ENCODE assay signal across 7 cellular contexts in the genomic region with DNA sequence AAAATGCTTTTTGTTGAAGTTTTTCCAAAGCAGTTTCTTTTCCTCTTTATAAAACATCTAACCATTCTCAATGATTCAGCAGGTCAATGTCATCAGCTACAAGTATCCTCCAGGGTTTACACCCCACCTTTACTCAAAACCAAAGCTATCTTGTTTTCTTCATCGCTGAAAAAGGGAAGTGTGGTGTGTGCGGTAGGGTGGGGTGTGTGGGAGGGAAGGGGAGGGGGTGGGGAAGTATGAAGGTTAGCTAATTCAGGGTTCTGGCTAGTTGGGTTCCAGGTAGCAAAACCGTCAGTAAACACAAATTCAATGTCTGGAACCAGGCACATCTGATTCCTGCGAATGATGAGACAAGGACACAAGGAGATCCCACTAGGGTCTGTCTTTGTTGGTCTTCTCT.
DNase-seq lines count a peak whose midpoint lies in the region; ATAC-seq, FAIRE-seq and TF ChIP-seq lines count a peak whose summit lies in the region.

No MANE protein-coding gene starts in this region.

- 50% methylated on average over 4 of the region's 4 CpGs for WGBS in HepG2 (ENCODE audit: low lambda C conversion rate)

- BruUV-seq in HepG2 (replicated peaks; lab: Mats Ljungman, UMichigan): no TSS peak

- no peak for TF ChIP-seq RAD21 in HepG2 (CRISPR knock-in tag; IDR thresholded peaks at IDR 0.05)

- no peaks in the 10 kb centered on the region for H3K79me2 ChIP-seq in HepG2 (ENCODE audit: insufficient read depth, low read length)

- no peak overlapping the region for H3K27ac ChIP-seq in HepG2 (ENCODE audit: extremely low read length, insufficient read depth, low read length)

- H3K9me3 ChIP-seq in HepG2 (ENCODE audit: low read length): no peaks in the 10 kb centered on the region

- no peaks in the 10 kb centered on the region for H3K9me3 Mint-ChIP-seq in activated CD8-positive, alpha-beta T cell treated with anti-CD3 and anti-CD28 coated beads for 36 hours
- H3K9me3 Mint-ChIP-seq in stimulated activated effector memory CD8-positive, alpha-beta T cell treated with anti-CD3 and anti-CD28 coated beads, Interleukin-12 subunit alpha, Interleukin-12 subunit beta, amount 100 ng/mL, for 72 hours: no peaks in the 10 kb centered on the region
- no peaks in the 10 kb centered on the region for H3K9me3 Mint-ChIP-seq in mesothelial cell of epicardium

- no peaks in the 10 kb centered on the region for H3K36me3 ChIP-seq in HepG2 (replicated peaks in 1 of 2; ENCODE audit: control insufficient read depth in 1 of 2, insufficient read depth in 2 of 2, low read length in 2 of 2)
- no peaks in the 10 kb centered on the region for H3K36me3 ChIP-seq in H7 (replicated peaks; ENCODE audit: control insufficient read depth, insufficient read depth, low read length)

- peak overlapping the region; percentile 13 for H3K4me3 Mint-ChIP-seq in activated CD8-positive, alpha-beta T cell treated with anti-CD3 and anti-CD28 coated beads for 36 hours
- H3K4me3 Mint-ChIP-seq in stimulated activated effector memory CD8-positive, alpha-beta T cell treated with anti-CD3 and anti-CD28 coated beads, Interleukin-12 subunit alpha, Interleukin-12 subunit beta, amount 100 ng/mL, for 72 hours: peak overlapping the region; percentile 1
- no peak overlapping the region for H3K4me3 Mint-ChIP-seq in mesothelial cell of epicardium

- peaks cover 76% of the 10 kb centered on the region for H3K4me1 Mint-ChIP-seq in activated CD8-positive, alpha-beta T cell treated with anti-CD3 and anti-CD28 coated beads for 36 hours (ENCODE audit: low read depth)
- peaks cover 66% of the 10 kb centered on the region for H3K4me1 Mint-ChIP-seq in stimulated activated effector memory CD8-positive, alpha-beta T cell treated with anti-CD3 and anti-CD28 coated beads, Interleukin-12 subunit alpha, Interleukin-12 subunit beta, amount 100 ng/mL, for 72 hours
- H3K4me1 Mint-ChIP-seq in mesothelial cell of epicardium: peaks cover 15% of the 10 kb centered on the region

- H3K4me3 ChIP-seq in HepG2 (replicated peaks in 1 of 3; ENCODE audit: insufficient read depth in 1 of 3, low read depth in 2 of 3, low read length in 3 of 3) (no peak overlapping the region), H7 (ENCODE audit: insufficient read depth, low read depth, low read length) (no peak overlapping the region)

- FAIRE-seq in HepG2 (lab: Jason Lieb, UNC): no peak

- intact Hi-C loops in activated CD8-positive, alpha-beta T cell treated with anti-CD3 and anti-CD28 coated beads for 36 hours (cut with micrococcal nuclease): loop anchor here (5.0 kb wide), 5 partner anchors 93 to 388 kb away; no protein-coding TSS in a partner anchor
- intact Hi-C loops in HepG2 (cut with micrococcal nuclease; ENCODE audit: unreplicated experiment): no loop called here

- DNase-seq in activated CD8-positive, alpha-beta T cell treated with anti-CD3 and anti-CD28 coated beads for 36 hours: peak; percentile 76
- no peak for DNase-seq in stimulated activated effector memory CD8-positive, alpha-beta T cell treated with anti-CD3 and anti-CD28 coated beads, Interleukin-12 subunit alpha, Interleukin-12 subunit beta, amount 100 ng/mL, for 72 hours (ENCODE audit: low spot score in 2 of 2)
- no peak for DNase-seq in mesothelial cell of epicardium (ENCODE audit: low spot score in 2 of 2, unreplicated experiment in 2 of 2)
- no peak for DNase-seq in HepG2 (ENCODE audit: low spot score)
- no peak for DNase-seq in H7

- H3K27me3 Mint-ChIP-seq in activated CD8-positive, alpha-beta T cell treated with anti-CD3 and anti-CD28 coated beads for 36 hours: no peaks in the 10 kb centered on the region
- H3K27me3 Mint-ChIP-seq in mesothelial cell of epicardium (ENCODE audit: low read depth): no peaks in the 10 kb centered on the region

- TF ChIP-seq CTCF in activated CD8-positive, alpha-beta T cell treated with anti-CD3 and anti-CD28 coated beads for 36 hours (IDR thresholded peaks at IDR 0.05): no peak
- TF ChIP-seq CTCF in mesothelial cell of epicardium (IDR thresholded peaks at IDR 0.05; ENCODE audit: unreplicated experiment): no peak
- TF ChIP-seq CTCF in HepG2 (CRISPR knock-in tag; IDR thresholded peaks at IDR 0.05): no peak

- H3K4me1 ChIP-seq in HepG2 (ENCODE audit: insufficient read depth, low read length): no peaks in the 10 kb centered on the region

- no peak overlapping the region for H3K9ac ChIP-seq in HepG2 (ENCODE audit: insufficient read depth, low read depth, low read length)

- no peak overlapping the region for H3K4me2 ChIP-seq in HepG2 (ENCODE audit: low read depth, low read length)

- CTCF ChIA-PET in activated CD8-positive, alpha-beta T cell treated with anti-CD3 and anti-CD28 coated beads for 36 hours (lab: Charles Lee): interaction anchor here (0.8 to 3.0 kb wide), 11 partner anchors 8 to 310 kb away, joined by 3 to 11 read pairs (median 7); no protein-coding TSS in a partner anchor
- CTCF ChIA-PET in HepG2 (lab: Yijun Ruan, JAX; ENCODE audit: low intra/inter-chr PET ratio, low total read pairs): no interaction called here

- H2AFZ ChIP-seq in HepG2 (ENCODE audit: low read length): no peak overlapping the region

- H3K27me3 ChIP-seq in HepG2 (ENCODE audit: control insufficient read depth in 1 of 2, insufficient read depth in 2 of 2, low read length in 2 of 2) (0 out of 5 replicates have a peak, but pooled peaks cover 0 to 8% of the 10 kb centered on the region in 2 experiments), H7 (ENCODE audit: control insufficient read depth, insufficient read depth, low read length) (no peaks in the 10 kb centered on the region)

- no peaks in the 10 kb centered on the region for H4K20me1 ChIP-seq in HepG2 (ENCODE audit: insufficient read depth, low read length)

- no peak for TF ChIP-seq EP300 in HepG2 (IDR thresholded peaks at IDR 0.05; ENCODE audit: low read depth in 2 of 2, low read length in 2 of 2)
- no peak for TF ChIP-seq EP300 in HepG2 (CRISPR knock-in tag; IDR thresholded peaks at IDR 0.05; ENCODE audit: borderline replicate concordance)

- TF ChIP-seq POLR2A in HepG2 (IDR thresholded peaks at IDR 0.05; ENCODE audit: insufficient read depth in 1 of 2, low read depth in 2 of 2, low read length in 2 of 2): no peak

- H3K27ac Mint-ChIP-seq in activated CD8-positive, alpha-beta T cell treated with anti-CD3 and anti-CD28 coated beads for 36 hours: peak overlapping the region; percentile 74
- H3K27ac Mint-ChIP-seq in stimulated activated effector memory CD8-positive, alpha-beta T cell treated with anti-CD3 and anti-CD28 coated beads, Interleukin-12 subunit alpha, Interleukin-12 subunit beta, amount 100 ng/mL, for 72 hours: no peak overlapping the region
- no peak overlapping the region for H3K27ac Mint-ChIP-seq in mesothelial cell of epicardium

- ATAC-seq in GM19452 (IDR thresholded peaks at IDR 0.05; ENCODE audit: unreplicated experiment) (peak; percentile 49), HG03457 (IDR thresholded peaks at IDR 0.05; ENCODE audit: unreplicated experiment) (peak; percentile 53), HepG2 (no peak)
- ATAC-seq in activated CD8-positive, alpha-beta T cell treated with anti-CD3 and anti-CD28 coated beads for 36 hours: peak; percentile 22
- peak; percentile 58 for ATAC-seq in stimulated activated effector memory CD8-positive, alpha-beta T cell treated with anti-CD3 and anti-CD28 coated beads, Interleukin-12 subunit alpha, Interleukin-12 subunit beta, amount 100 ng/mL, for 72 hours

- in situ Hi-C loops in HepG2 (cut with HindIII; ENCODE audit: extremely low pct_ligation_motif_present, low pct_unique_long_range_greater_than_20kb): no loop called here

- peaks cover 47% of the 10 kb centered on the region for H3K36me3 Mint-ChIP-seq in activated CD8-positive, alpha-beta T cell treated with anti-CD3 and anti-CD28 coated beads for 36 hours (ENCODE audit: low read depth)
- H3K36me3 Mint-ChIP-seq in stimulated activated effector memory CD8-positive, alpha-beta T cell treated with anti-CD3 and anti-CD28 coated beads, Interleukin-12 subunit alpha, Interleukin-12 subunit beta, amount 100 ng/mL, for 72 hours: peaks cover 29% of the 10 kb centered on the region
- H3K36me3 Mint-ChIP-seq in mesothelial cell of epicardium: peaks cover 5% of the 10 kb centered on the region

- POLR2A ChIA-PET in activated CD8-positive, alpha-beta T cell treated with anti-CD3 and anti-CD28 coated beads for 36 hours (lab: Charles Lee): interaction anchor here (0.6 to 2.5 kb wide), 11 partner anchors 11 to 202 kb away, joined by 3 to 11 read pairs (median 4); no protein-coding TSS in a partner anchor
- POLR2A ChIA-PET in HepG2 (lab: Yijun Ruan, JAX): no interaction called here

TF ChIP-seq in HepG2, 621 proteins besides CTCF, POLR2A, EP300 and RAD21:
- TF ChIP-seq, protein P1, sequence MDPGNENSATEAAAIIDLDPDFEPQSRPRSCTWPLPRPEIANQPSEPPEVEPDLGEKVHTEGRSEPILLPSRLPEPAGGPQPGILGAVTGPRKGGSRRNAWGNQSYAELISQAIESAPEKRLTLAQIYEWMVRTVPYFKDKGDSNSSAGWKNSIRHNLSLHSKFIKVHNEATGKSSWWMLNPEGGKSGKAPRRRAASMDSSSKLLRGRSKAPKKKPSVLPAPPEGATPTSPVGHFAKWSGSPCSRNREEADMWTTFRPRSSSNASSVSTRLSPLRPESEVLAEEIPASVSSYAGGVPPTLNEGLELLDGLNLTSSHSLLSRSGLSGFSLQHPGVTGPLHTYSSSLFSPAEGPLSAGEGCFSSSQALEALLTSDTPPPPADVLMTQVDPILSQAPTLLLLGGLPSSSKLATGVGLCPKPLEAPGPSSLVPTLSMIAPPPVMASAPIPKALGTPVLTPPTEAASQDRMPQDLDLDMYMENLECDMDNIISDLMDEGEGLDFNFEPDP (CRISPR knock-in tag; conservative IDR thresholded peaks at IDR 0.05): no peak
- no peak for TF ChIP-seq SNAI1 (CRISPR knock-in tag; IDR thresholded peaks at IDR 0.05; ENCODE audit: borderline replicate concordance)
- TF ChIP-seq JUND (CRISPR knock-in tag; IDR thresholded peaks at IDR 0.05): no peak
- no peak for TF ChIP-seq E2F1 (CRISPR knock-in tag; IDR thresholded peaks at IDR 0.05)
- TF ChIP-seq KLF12 (CRISPR knock-in tag; IDR thresholded peaks at IDR 0.05; ENCODE audit: borderline replicate concordance): no peak
- no peak for TF ChIP-seq POGZ (CRISPR knock-in tag; IDR thresholded peaks at IDR 0.05)
- no peak for TF ChIP-seq ZNF441 (CRISPR knock-in tag; IDR thresholded peaks at IDR 0.05; ENCODE audit: borderline replicate concordance)
- no peak for TF ChIP-seq NCOA1 (CRISPR knock-in tag; IDR thresholded peaks at IDR 0.05)
